ENCODE assay signal across 2 cellular contexts in genomic region chr16:72850021-72850420, GRCh38.
TF ChIP-seq lines count a peak whose summit lies in the region.

No MANE protein-coding gene starts in this region.

TF ChIP-seq in liver, 16 proteins besides CTCF, POLR2A, EP300 and RAD21 (continued from another document):
- no peak for TF ChIP-seq GABPA (IDR thresholded peaks at IDR 0.05 in 1 of 2, conservative IDR thresholded peaks at IDR 0.05 in 1 of 2)
- no peak for TF ChIP-seq YY1 (IDR thresholded peaks at IDR 0.05)
- TF ChIP-seq MAX (IDR thresholded peaks at IDR 0.05) = no peak
- no peak for TF ChIP-seq JUND (IDR thresholded peaks at IDR 0.05)
- TF ChIP-seq SP1 (IDR thresholded peaks at IDR 0.05) = no peak
- TF ChIP-seq FOXA2 (IDR thresholded peaks at IDR 0.05) = no peak

TF ChIP-seq in HepG2, 621 proteins besides CTCF, POLR2A, EP300 and RAD21 (continued from another document):
- TF ChIP-seq MAZ (IDR thresholded peaks at IDR 0.05; ENCODE audit: borderline replicate concordance, low read depth, low read length) (no peak), MAZ (CRISPR knock-in tag; IDR thresholded peaks at IDR 0.05; ENCODE audit: low read depth) (no peak), MLX (CRISPR knock-in tag; IDR thresholded peaks at IDR 0.05) (no peak), ZNF513 (CRISPR knock-in tag; conservative IDR thresholded peaks at IDR 0.05) (no peak), SKIL (CRISPR knock-in tag; IDR thresholded peaks at IDR 0.05; ENCODE audit: borderline replicate concordance) (no peak), DMAP1 (CRISPR knock-in tag; IDR thresholded peaks at IDR 0.05) (no peak), ATF7-NPFF (CRISPR knock-in tag; IDR thresholded peaks at IDR 0.05; ENCODE audit: low read depth) (no peak), ZFP90 (CRISPR knock-in tag; IDR thresholded peaks at IDR 0.05; ENCODE audit: borderline replicate concordance) (no peak), GTF3A (CRISPR knock-in tag; conservative IDR thresholded peaks at IDR 0.05) (no peak), ETV6 (CRISPR knock-in tag; conservative IDR thresholded peaks at IDR 0.05) (no peak), RBAK (CRISPR knock-in tag; IDR thresholded peaks at IDR 0.05) (no peak)
